ENCODE assay signal across 8 cellular contexts in the genomic region with DNA sequence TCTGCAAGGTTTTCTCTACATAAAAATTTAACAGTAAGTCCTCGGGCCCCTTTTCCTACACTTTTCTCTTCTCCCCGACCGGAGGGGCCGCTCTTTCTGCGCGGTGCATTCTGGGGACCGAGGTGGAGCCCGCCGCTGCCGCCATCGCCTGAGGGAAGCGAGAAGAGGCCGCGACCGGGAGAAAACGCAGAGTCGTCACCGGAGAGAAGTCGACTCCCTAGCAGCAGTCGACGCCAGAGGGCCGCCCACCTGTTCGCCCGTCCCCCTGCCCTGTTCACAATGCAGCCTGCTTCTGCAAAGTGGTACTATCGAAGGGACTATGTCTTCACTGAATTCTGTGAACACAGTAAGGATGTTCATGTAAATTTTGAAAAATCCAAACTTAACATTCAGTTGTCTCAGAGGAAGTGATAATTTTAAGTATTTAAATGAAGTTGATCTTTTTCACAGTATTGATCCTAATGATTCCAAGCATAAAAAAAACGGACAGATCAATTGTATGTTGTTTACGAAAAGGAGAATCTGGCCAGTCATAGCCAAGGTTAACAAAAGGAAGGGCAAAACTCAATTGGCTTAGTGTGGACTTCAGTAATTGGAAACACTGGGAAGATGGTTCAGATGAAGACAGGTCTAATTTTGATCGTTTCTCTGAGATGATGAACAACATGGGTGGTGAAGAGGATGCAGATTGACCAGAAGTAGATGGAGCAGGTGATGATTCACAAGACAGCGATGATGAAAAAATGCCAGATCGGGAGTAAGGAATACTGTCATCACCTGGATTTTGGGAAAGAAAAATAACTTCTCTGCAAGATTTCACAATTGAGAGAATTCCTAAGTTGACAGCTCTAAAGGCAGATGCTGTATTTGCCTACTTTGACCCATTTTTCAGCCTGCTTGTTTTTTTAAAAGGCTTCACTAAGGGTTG. TPM values are rescaled to one million over a fixed set of nuclear protein-coding genes. Genes with fewer than 3 reads are reported as not detected.
DNase-seq lines count a peak whose midpoint lies in the region; ATAC-seq and TF ChIP-seq lines count a peak whose summit lies in the region.

No MANE protein-coding gene starts in this region.

- TF ChIP-seq CTCF in GM13976 (IDR thresholded peaks at IDR 0.05; ENCODE audit: borderline replicate concordance, control extremely low read depth, extremely low read depth, insufficient read depth, missing control alignments): no peak

- POLR2A ChIA-PET in activated CD4-positive, alpha-beta memory T cell treated with anti-CD3 and anti-CD28 coated beads, Interleukin-2, amount 10 ng/mL, durations not matched to agents 7 days and 5 days (lab: Charles Lee): interaction anchor here (1.2 to 1.7 kb wide), 2 partner anchors 18 to 20 kb away, joined by 3 to 5 read pairs; no protein-coding TSS in a partner anchor

- H3K9me3 Mint-ChIP-seq in activated CD4-positive, alpha-beta memory T cell treated with anti-CD3 and anti-CD28 coated beads, Interleukin-2, amount 10 ng/mL, durations not matched to agents 7 days and 5 days: no peaks in the 10 kb centered on the region
- no peaks in the 10 kb centered on the region for H3K9me3 Mint-ChIP-seq in naive B cell
- H3K9me3 Mint-ChIP-seq in stimulated activated memory B cell treated with anti-CD40 and anti-IgM and Interleukin-4, amounts not matched to agents 10 μg/mL and 1 μg/mL and 100 μg/mL, for 72 hours: no peaks in the 10 kb centered on the region

- H3K27ac Mint-ChIP-seq in activated CD4-positive, alpha-beta memory T cell treated with anti-CD3 and anti-CD28 coated beads, Interleukin-2, amount 10 ng/mL, durations not matched to agents 7 days and 5 days: peak overlapping the region; percentile 47
- H3K27ac Mint-ChIP-seq in naive B cell: peak overlapping the region in 5 of 6 donors; percentile 44 to 93 (median 83)
- H3K27ac Mint-ChIP-seq in stimulated activated memory B cell treated with anti-CD40 and anti-IgM and Interleukin-4, amounts not matched to agents 10 μg/mL and 1 μg/mL and 100 μg/mL, for 72 hours: peak overlapping the region; percentile 83

- DNase-seq in GM13976 (ENCODE audit: low spot score) (peak; percentile 36), naive B cell (peak; percentile 50), GF-D8 (lab: John Stamatoyannopoulos, UW) (no peak), RKO (ENCODE audit: low spot score) (no peak)
- DNase-seq in activated CD4-positive, alpha-beta memory T cell treated with anti-CD3 and anti-CD28 coated beads, Interleukin-2, amount 10 ng/mL, durations not matched to agents 7 days and 5 days: peak; percentile 66
- peak; percentile 60 for DNase-seq in effector CD4-positive, alpha-beta T cell

- peaks cover 22% of the 10 kb centered on the region for H3K36me3 Mint-ChIP-seq in activated CD4-positive, alpha-beta memory T cell treated with anti-CD3 and anti-CD28 coated beads, Interleukin-2, amount 10 ng/mL, durations not matched to agents 7 days and 5 days (ENCODE audit: low read depth)
- peaks cover 0 to 1% of the 10 kb centered on the region in 2 donors for H3K36me3 Mint-ChIP-seq in naive B cell
- H3K36me3 Mint-ChIP-seq in stimulated activated memory B cell treated with anti-CD40 and anti-IgM and Interleukin-4, amounts not matched to agents 10 μg/mL and 1 μg/mL and 100 μg/mL, for 72 hours: peaks cover 15% of the 10 kb centered on the region

- ATAC-seq in naive B cell (ENCODE audit: low read depth in 2 of 2) (peak; percentile 99), GM21447 (IDR thresholded peaks at IDR 0.05; ENCODE audit: unreplicated experiment) (no peak)
- peak; percentile 88 for ATAC-seq in stimulated activated memory B cell treated with anti-CD40 and anti-IgM and Interleukin-4, amounts not matched to agents 10 μg/mL and 1 μg/mL and 100 μg/mL, for 72 hours

- peaks cover 4% of the 10 kb centered on the region for H3K27me3 Mint-ChIP-seq in activated CD4-positive, alpha-beta memory T cell treated with anti-CD3 and anti-CD28 coated beads, Interleukin-2, amount 10 ng/mL, durations not matched to agents 7 days and 5 days
- no peaks in the 10 kb centered on the region for H3K27me3 Mint-ChIP-seq in naive B cell
- H3K27me3 Mint-ChIP-seq in stimulated activated memory B cell treated with anti-CD40 and anti-IgM and Interleukin-4, amounts not matched to agents 10 μg/mL and 1 μg/mL and 100 μg/mL, for 72 hours: no peaks in the 10 kb centered on the region

- CTCF ChIA-PET in activated CD4-positive, alpha-beta memory T cell treated with anti-CD3 and anti-CD28 coated beads, Interleukin-2, amount 10 ng/mL, durations not matched to agents 7 days and 5 days (lab: Charles Lee): no interaction called here

- in situ Hi-C loops in GM13976 (cut with MboI; ENCODE audit: low sequenced_read_pairs, unreplicated experiment): no loop called here

- H3K4me3 Mint-ChIP-seq in activated CD4-positive, alpha-beta memory T cell treated with anti-CD3 and anti-CD28 coated beads, Interleukin-2, amount 10 ng/mL, durations not matched to agents 7 days and 5 days: peak overlapping the region; percentile 63
- peak overlapping the region; percentile 65 to 89 (median 83) for H3K4me3 Mint-ChIP-seq in naive B cell
- peak overlapping the region; percentile 69 for H3K4me3 Mint-ChIP-seq in stimulated activated memory B cell treated with anti-CD40 and anti-IgM and Interleukin-4, amounts not matched to agents 10 μg/mL and 1 μg/mL and 100 μg/mL, for 72 hours

- peaks cover 51% of the 10 kb centered on the region for H3K4me1 Mint-ChIP-seq in activated CD4-positive, alpha-beta memory T cell treated with anti-CD3 and anti-CD28 coated beads, Interleukin-2, amount 10 ng/mL, durations not matched to agents 7 days and 5 days
- peaks cover 32 to 50% (median 37%) of the 10 kb centered on the region in 3 donors for H3K4me1 Mint-ChIP-seq in naive B cell
- peaks cover 55% of the 10 kb centered on the region for H3K4me1 Mint-ChIP-seq in stimulated activated memory B cell treated with anti-CD40 and anti-IgM and Interleukin-4, amounts not matched to agents 10 μg/mL and 1 μg/mL and 100 μg/mL, for 72 hours

RNA-seq across cellular contexts. Expression of a gene that starts 55.8 kb away (rescaled TPM):
- 10 to 100 TPM; 43.7 to 45.0 TPM for total RNA-seq in activated CD4-positive, alpha-beta memory T cell treated with anti-CD3 and anti-CD28 coated beads, Interleukin-2, amount 10 ng/mL, durations not matched to agents 7 days and 5 days
- polyA plus RNA-seq in naive B cell (ENCODE audit: low read depth in 6 of 6): 10 to 100 TPM in 3 of 6 donors, 1 to 10 TPM in 3; 2.6 to 13.8 (median 8.9) TPM

Comparison
In these comparisons a context has a peak if more than half of its experiments do, and no peak if none do; other contexts are left out.
1. DNase-seq: peak in GM13976 (single experiment), activated CD4-positive, alpha-beta memory T cell treated with anti-CD3 and anti-CD28 coated beads, Interleukin-2, amount 10 ng/mL, durations not matched to agents 7 days and 5 days (single experiment), effector CD4-positive, alpha-beta T cell (single experiment) and naive B cell (single experiment); none in GF-D8 (single experiment) and RKO (single experiment).
2. Peak in every context shown above with its lines, with median percentiles within 50 percentile points of each other: H3K27ac Mint-ChIP-seq and H3K4me3 Mint-ChIP-seq.